Comparison of ENCODE assay signal across 19 cellular contexts in the genomic region with DNA sequence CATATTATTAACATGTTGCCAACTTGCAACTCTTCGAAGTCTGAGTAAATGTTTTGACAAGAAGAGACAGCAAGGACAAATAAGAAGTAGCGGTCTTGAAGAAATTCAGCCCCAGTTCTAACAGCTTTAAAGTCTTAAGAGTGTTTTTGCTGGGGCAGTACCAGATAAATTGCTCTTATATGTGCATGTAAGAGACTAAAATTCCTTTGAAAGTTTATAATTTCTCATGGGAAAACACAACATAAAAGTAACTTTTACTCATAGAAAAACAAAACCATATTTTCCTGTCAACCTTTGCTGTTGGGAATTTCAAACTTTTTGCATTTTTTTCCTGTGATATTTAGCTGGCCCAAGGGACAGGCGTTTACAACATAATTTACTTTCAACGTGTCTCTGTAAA.
DNase-seq lines count a peak whose midpoint lies in the region; TF ChIP-seq lines count a peak whose summit lies in the region.
"Had no signal": no experiment of that assay in that cellular context is flagged by ENCODE, and none has a peak within 500 bp of the region (broad histone marks: within the 10 kb centered on the region; RNA-seq: fewer than 3 reads in every experiment).

No MANE protein-coding gene starts in this region.

- H3K27me3 ChIP-seq in osteoblast (ENCODE audit: insufficient read depth, low read length), result no peaks in the 10 kb centered on the region
- H3K27me3 ChIP-seq in WERI-Rb-1 (ENCODE audit: insufficient read depth, low read depth, severe bottlenecking), result no peaks in the 10 kb centered on the region
- H3K27me3 ChIP-seq: BLaER1 had no signal

- no peak overlapping the region for H3K27ac Mint-ChIP-seq in glutamatergic neuron (ENCODE audit: unreplicated experiment)
- H3K27ac Mint-ChIP-seq: CD8-positive, alpha-beta T cell; HFFc6 had no signal

- CTCF ChIA-PET in HEK293T (lab: Yijun Ruan, JAX), result no interaction called here

- no peaks in the 10 kb centered on the region for H3K9me3 Mint-ChIP-seq in glutamatergic neuron (ENCODE audit: unreplicated experiment)
- H3K9me3 Mint-ChIP-seq: CD8-positive, alpha-beta T cell; HFFc6 had no signal

- H3K27ac ChIP-seq in osteoblast (ENCODE audit: low read depth, low read length), result no peak overlapping the region
- H3K27ac ChIP-seq in WERI-Rb-1, result no peak overlapping the region
- H3K27ac ChIP-seq: BLaER1 had no signal

- H3K36me3 ChIP-seq in osteoblast (ENCODE audit: insufficient read depth, low read length) (no peaks in the 10 kb centered on the region), WERI-Rb-1 (no peaks in the 10 kb centered on the region)
- H3K36me3 ChIP-seq: BLaER1 had no signal

- TF ChIP-seq CTCF in fibroblast of mammary gland (conservative IDR thresholded peaks at IDR 0.05; ENCODE audit: control insufficient read depth, insufficient read depth, low read depth, low read length) (no peak), osteoblast (IDR thresholded peaks at IDR 0.05; ENCODE audit: extremely low read depth, low read depth, low read length) (no peak), WERI-Rb-1 (IDR thresholded peaks at IDR 0.05; ENCODE audit: low read depth, low read length) (no peak), glutamatergic neuron (IDR thresholded peaks at IDR 0.05; ENCODE audit: partially characterized antibody, unreplicated experiment) (no peak)

- H3K4me1 Mint-ChIP-seq in glutamatergic neuron (ENCODE audit: low read depth, unreplicated experiment), result no peaks in the 10 kb centered on the region

- H4K20me1 ChIP-seq in osteoblast (ENCODE audit: insufficient read depth, low read length), result no peaks in the 10 kb centered on the region
- H4K20me1 ChIP-seq: BLaER1 had no signal

- H3K4me1 ChIP-seq in osteoblast (ENCODE audit: insufficient read depth, low read length), result peaks cover 7% of the 10 kb centered on the region

- DNase-seq in HEK293T (ENCODE audit: extremely low spot score) (no peak), fibroblast of mammary gland (ENCODE audit: low read depth) (peak; percentile 37), osteoblast (ENCODE audit: insufficient read length, low spot score, missing footprints) (no peak), NCI-H82 (lab: John Stamatoyannopoulos, UW) (no peak), WERI-Rb-1 (no peak), glutamatergic neuron (no peak)
- DNase-seq in activated effector memory CD4-positive, alpha-beta T cell treated with anti-CD3 and anti-CD28 coated beads, Interleukin-2, amount 50 U/mL, for 16 hours, result no peak
- DNase-seq: CD8-positive, alpha-beta T cell; DMS79; HFFc6; NCI-H1105; NCI-H1694 treated with DMSO at 0.1 percent for 48 hours; NCI-H2107; NCI-H345; NCI-H69; OCI-M1; RPMI8226 had no signal

- peak overlapping the region; percentile 62 for H3K4me2 ChIP-seq in osteoblast (ENCODE audit: insufficient read depth, low read length)
- H3K4me2 ChIP-seq: BLaER1 had no signal

- no peak overlapping the region for H3K4me3 ChIP-seq in fibroblast of mammary gland (ENCODE audit: control insufficient read depth, low read depth, low read length)
- no peak overlapping the region for H3K4me3 ChIP-seq in osteoblast (ENCODE audit: insufficient read depth, low read length)
- H3K4me3 ChIP-seq in WERI-Rb-1 (ENCODE audit: low read depth, low read length), result no peak overlapping the region
- H3K4me3 ChIP-seq: BLaER1, GM12878 had no signal

- POLR2A ChIA-PET in HEK293T (lab: Yijun Ruan, JAX), result no interaction called here

- H3K9me3 ChIP-seq in osteoblast (ENCODE audit: low read depth, low read length) (no peaks in the 10 kb centered on the region), WERI-Rb-1 (ENCODE audit: severe bottlenecking) (no peaks in the 10 kb centered on the region)
- H3K9me3 ChIP-seq: BLaER1 had no signal

- no peaks in the 10 kb centered on the region for H3K27me3 Mint-ChIP-seq in glutamatergic neuron (ENCODE audit: unreplicated experiment)

- peak overlapping the region; percentile 23 for H2AFZ ChIP-seq in osteoblast (ENCODE audit: low read length)

- no peaks in the 10 kb centered on the region for H3K79me2 ChIP-seq in osteoblast (ENCODE audit: insufficient read depth, low read length)

- no peak overlapping the region for H3K4me3 Mint-ChIP-seq in glutamatergic neuron (ENCODE audit: unreplicated experiment)
- H3K4me3 Mint-ChIP-seq: CD8-positive, alpha-beta T cell; HFFc6 had no signal

- H3K36me3 Mint-ChIP-seq in glutamatergic neuron (ENCODE audit: unreplicated experiment), result no peaks in the 10 kb centered on the region
- H3K36me3 Mint-ChIP-seq: CD8-positive, alpha-beta T cell had no signal

TF ChIP-seq in HEK293T, 16 proteins besides CTCF, POLR2A, EP300 and RAD21:
- TF ChIP-seq FOXM1 (IDR thresholded peaks at IDR 0.05; ENCODE audit: borderline replicate concordance) (no peak), ZNF384 (IDR thresholded peaks at IDR 0.05) (no peak), SUZ12 (IDR thresholded peaks at IDR 0.05) (no peak)
- TF ChIP-seq, protein P1, sequence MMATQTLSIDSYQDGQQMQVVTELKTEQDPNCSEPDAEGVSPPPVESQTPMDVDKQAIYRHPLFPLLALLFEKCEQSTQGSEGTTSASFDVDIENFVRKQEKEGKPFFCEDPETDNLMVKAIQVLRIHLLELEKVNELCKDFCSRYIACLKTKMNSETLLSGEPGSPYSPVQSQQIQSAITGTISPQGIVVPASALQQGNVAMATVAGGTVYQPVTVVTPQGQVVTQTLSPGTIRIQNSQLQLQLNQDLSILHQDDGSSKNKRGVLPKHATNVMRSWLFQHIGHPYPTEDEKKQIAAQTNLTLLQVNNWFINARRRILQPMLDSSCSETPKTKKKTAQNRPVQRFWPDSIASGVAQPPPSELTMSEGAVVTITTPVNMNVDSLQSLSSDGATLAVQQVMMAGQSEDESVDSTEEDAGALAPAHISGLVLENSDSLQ (IDR thresholded peaks at IDR 0.05), result 0 out of 2 replicates have a peak, but pooled peaks have one; percentile 14
TF ChIP-seq in HEK293T: peak in this region for 1.
